Comparison of ENCODE assay signal across 2 cellular contexts in genomic region chr12:54465857-54466499, GRCh38.
TF ChIP-seq lines count a peak whose summit lies in the region.

No MANE protein-coding gene starts in this region.

TF ChIP-seq in HEK293T, 16 proteins besides CTCF, POLR2A, EP300 and RAD21:
- TF ChIP-seq CTBP1 (IDR thresholded peaks at IDR 0.05; ENCODE audit: borderline replicate concordance): peak; percentile 32; the same call in 1 of the 2 replicates
- TF ChIP-seq PKNOX1 (IDR thresholded peaks at IDR 0.05): no peak

TF ChIP-seq in GM12878, 131 proteins besides CTCF, POLR2A, EP300 and RAD21:
- no peak for TF ChIP-seq USF2 (IDR thresholded peaks at IDR 0.05; ENCODE audit: borderline replicate concordance, low read depth, low read length)
- TF ChIP-seq ZBTB33 (IDR thresholded peaks at IDR 0.05): no peak
- TF ChIP-seq IRF5 (IDR thresholded peaks at IDR 0.05; ENCODE audit: borderline replicate concordance): no peak
- TF ChIP-seq RAD51 (IDR thresholded peaks at IDR 0.05): no peak
- no peak for TF ChIP-seq MAX (IDR thresholded peaks at IDR 0.05; ENCODE audit: low read depth, low read length)
- no peak for TF ChIP-seq E2F4 (IDR thresholded peaks at IDR 0.05; ENCODE audit: low read depth, low read length)
